In genomic region chr3:14248849-14249523, GRCh38 we compare ENCODE assay signal across 22 cellular contexts.
DNase-seq lines count a peak whose midpoint lies in the region; ATAC-seq, FAIRE-seq and TF ChIP-seq lines count a peak whose summit lies in the region.
"Had no signal": no experiment of that assay in that cellular context is flagged by ENCODE, and none has a peak within 500 bp of the region (broad histone marks: within the 10 kb centered on the region; RNA-seq: fewer than 3 reads in every experiment).

No MANE protein-coding gene starts in this region.

- no peak for FAIRE-seq in kidney (lab: Jason Lieb, UNC)
- FAIRE-seq: bronchial epithelial cell, frontal cortex, urothelium cell line had no signal

- ATAC-seq in HG02884 (IDR thresholded peaks at IDR 0.05; ENCODE audit: unreplicated experiment) (no peak), GM18511 (IDR thresholded peaks at IDR 0.05; ENCODE audit: unreplicated experiment) (no peak)
- ATAC-seq: GM23338 had no signal

- no peak for TF ChIP-seq POLR2A in prostate gland (IDR thresholded peaks at IDR 0.05)

- TF ChIP-seq CTCF in VCaP (conservative IDR thresholded peaks at IDR 0.05) (no peak), kidney (IDR thresholded peaks at IDR 0.05; ENCODE audit: borderline replicate concordance, extremely low read depth, insufficient read depth) (no peak), prostate gland (IDR thresholded peaks at IDR 0.05) (no peak)

- DNase-seq in Ammon's horn (ENCODE audit: low spot score) (peak; percentile 54), kidney (peak; percentile 93), prostate gland (ENCODE audit: low spot score) (peak; percentile 78), NCI-H1436 (lab: John Stamatoyannopoulos, UW) (no peak)
- DNase-seq in activated CD4-positive, alpha-beta T cell treated with anti-CD3 and anti-CD28 coated beads, Interleukin-2, amount 50 U/mL, for 1 hour: no peak
- DNase-seq: ACHN; activated CD4-positive, CD25-positive, alpha-beta regulatory T cell; activated CD8-positive, alpha-beta memory T cell treated with anti-CD3 and anti-CD28 coated beads, Interleukin-2, amount 50 U/mL, for 4 hours; activated naive CD4-positive, alpha-beta T cell treated with anti-CD3 and anti-CD28 coated beads, Interleukin-2, amount 50 U/mL, for 16 hours; DMS 273 treated with DMSO at 0.1 percent for 48 hours; effector memory CD4-positive, alpha-beta T cell; immature natural killer cell; NCI-H1417; NCI-H446 treated with DMSO at 0.1 percent for 48 hours; stimulated activated CD4-positive, alpha-beta T cell treated with anti-CD3 and anti-CD28 coated beads, Interleukin-2, amount 100 ng/mL, for 24 hours had no signal

- intact Hi-C loops in kidney (cut with DNase I): no loop called here
- intact Hi-C loops in prostate gland (cut with DNase I): no loop called here

- 10% methylated on average over 5 of the region's 5 CpGs for WGBS in prostate gland

- no peak overlapping the region for H3K4me3 ChIP-seq in kidney (ENCODE audit: low read length in 2 of 2)
- no peak overlapping the region for H3K4me3 ChIP-seq in prostate gland
- H3K4me3 ChIP-seq: GM23338 had no signal

- H3K36me3 ChIP-seq in kidney (ENCODE audit: control insufficient read depth in 1 of 2, insufficient read depth in 2 of 2, low read length in 2 of 2): no peaks in the 10 kb centered on the region
- no peaks in the 10 kb centered on the region for H3K36me3 ChIP-seq in prostate gland

- H3K4me1 ChIP-seq in kidney (ENCODE audit: control insufficient read depth in 1 of 2, insufficient read depth in 1 of 2, low read depth in 1 of 2, low read length in 2 of 2) (peaks cover 0 to 7% of the 10 kb centered on the region in 2 donors), prostate gland (replicated peaks) (peaks cover 12% of the 10 kb centered on the region)

- peak overlapping the region; percentile 94 for H3K27ac ChIP-seq in VCaP
- H3K27ac ChIP-seq in kidney (ENCODE audit: low read depth in 2 of 2, low read length in 2 of 2): peak overlapping the region in 1 of 2 donors; percentile 41
- H3K27ac ChIP-seq in prostate gland: peak overlapping the region; percentile 72 to 81

- H3K9me3 ChIP-seq in kidney (ENCODE audit: control insufficient read depth in 1 of 2, low read length in 2 of 2) (no peaks in the 10 kb centered on the region), prostate gland (no peaks in the 10 kb centered on the region)

- no peaks in the 10 kb centered on the region for H3K27me3 ChIP-seq in prostate gland (replicated peaks; ENCODE audit: insufficient read depth)

- no peak overlapping the region for H3K9ac ChIP-seq in kidney (ENCODE audit: low read length in 2 of 2)

Comparison
In these comparisons a context has a peak if more than half of its experiments do, and no peak if none do; other contexts are left out.
1. DNase-seq: peak in Ammon's horn (single experiment), kidney (single experiment) and prostate gland (single experiment); none in NCI-H1436 (single experiment) and activated CD4-positive, alpha-beta T cell treated with anti-CD3 and anti-CD28 coated beads, Interleukin-2, amount 50 U/mL, for 1 hour (single experiment).